Comparison of ENCODE assay signal across 27 cellular contexts in genomic region chr1:227434808-227435207, GRCh38.
"Had no signal": no experiment of that assay in that cellular context is flagged by ENCODE, and none has a peak within 500 bp of the region (broad histone marks: within the 10 kb centered on the region; RNA-seq: fewer than 3 reads in every experiment).

No MANE protein-coding gene starts in this region.

- H3K79me2 ChIP-seq: hepatocyte had no signal

- H3K9me3 ChIP-seq: adrenal gland, ascending aorta, gastrocnemius medialis, right atrium auricular region, stomach, suprapubic skin, tibial nerve had no signal

- H3K4me3 Mint-ChIP-seq: activated naive CD4-positive, alpha-beta T cell treated with anti-CD3 and anti-CD28 coated beads for 36 hours; activated naive CD8-positive, alpha-beta T cell treated with anti-CD3 and anti-CD28 coated beads for 36 hours; naive thymus-derived CD4-positive, alpha-beta T cell; neural crest cell; stimulated activated naive B cell treated with anti-CD40 and anti-IgM and Interleukin-4, amounts not matched to agents 10 μg/mL and 1 μg/mL and 100 μg/mL, for 72 hours had no signal

- H3K36me3 ChIP-seq: adrenal gland, ascending aorta, brain microvascular endothelial cell, gastrocnemius medialis, right atrium auricular region, stomach, suprapubic skin, tibial nerve had no signal

- H3K27me3 ChIP-seq: adrenal gland, ascending aorta, brain microvascular endothelial cell, gastrocnemius medialis, hepatocyte, right atrium auricular region, tibial nerve had no signal

- DNase-seq: activated CD4-positive, alpha-beta T cell treated with anti-CD3 and anti-CD28 coated beads for 4 hours; activated CD4-positive, alpha-beta T cell treated with anti-CD3 and anti-CD28 coated beads, Interleukin-2, amount 50 U/mL, for 4 hours; activated effector memory CD4-positive, alpha-beta T cell treated with anti-CD3 and anti-CD28 coated beads, Interleukin-2, amount 50 U/mL, for 16 hours; activated naive CD4-positive, alpha-beta T cell treated with anti-CD3 and anti-CD28 coated beads for 36 hours; activated naive CD8-positive, alpha-beta T cell treated with anti-CD3 and anti-CD28 coated beads for 36 hours; adrenal gland; brain microvascular endothelial cell; effector CD4-positive, alpha-beta T cell; gastrocnemius medialis; glutamatergic neuron; left colon; midbrain; naive thymus-derived CD4-positive, alpha-beta T cell; occipital lobe; stimulated activated CD4-positive, alpha-beta T cell treated with anti-CD3 and anti-CD28 coated beads, Interleukin-15, amount 100 ng/mL, for 24 hours; stimulated activated CD4-positive, alpha-beta T cell treated with anti-CD3 and anti-CD28 coated beads, Interleukin-2, amount 100 ng/mL, for 24 hours; stimulated activated naive B cell treated with anti-CD40 and anti-IgM and Interleukin-4, amounts not matched to agents 10 μg/mL and 1 μg/mL and 100 μg/mL, for 72 hours; stomach; T-helper 9 cell had no signal

- ATAC-seq: gastrocnemius medialis; left colon; naive thymus-derived CD4-positive, alpha-beta T cell; stimulated activated naive B cell treated with anti-CD40 and anti-IgM and Interleukin-4, amounts not matched to agents 10 μg/mL and 1 μg/mL and 100 μg/mL, for 72 hours had no signal

- H3K27ac Mint-ChIP-seq: activated naive CD4-positive, alpha-beta T cell treated with anti-CD3 and anti-CD28 coated beads for 36 hours; activated naive CD8-positive, alpha-beta T cell treated with anti-CD3 and anti-CD28 coated beads for 36 hours; stimulated activated naive B cell treated with anti-CD40 and anti-IgM and Interleukin-4, amounts not matched to agents 10 μg/mL and 1 μg/mL and 100 μg/mL, for 72 hours had no signal

- H3K27ac ChIP-seq: adrenal gland, ascending aorta, brain microvascular endothelial cell, epithelial cell of prostate, hepatocyte, right atrium auricular region, suprapubic skin, tibial nerve, VCaP had no signal

- H3K9me3 Mint-ChIP-seq: activated naive CD4-positive, alpha-beta T cell treated with anti-CD3 and anti-CD28 coated beads for 36 hours; activated naive CD8-positive, alpha-beta T cell treated with anti-CD3 and anti-CD28 coated beads for 36 hours; naive thymus-derived CD4-positive, alpha-beta T cell; neural crest cell; stimulated activated naive B cell treated with anti-CD40 and anti-IgM and Interleukin-4, amounts not matched to agents 10 μg/mL and 1 μg/mL and 100 μg/mL, for 72 hours had no signal

- H2AFZ ChIP-seq: hepatocyte had no signal

- H3K4me3 ChIP-seq: adrenal gland, ascending aorta, gastrocnemius medialis, hepatocyte, right atrium auricular region, stomach, suprapubic skin, tibial nerve had no signal

- H3K4me2 ChIP-seq: hepatocyte had no signal

- H3K36me3 Mint-ChIP-seq: activated naive CD8-positive, alpha-beta T cell treated with anti-CD3 and anti-CD28 coated beads for 36 hours; naive thymus-derived CD4-positive, alpha-beta T cell; stimulated activated naive B cell treated with anti-CD40 and anti-IgM and Interleukin-4, amounts not matched to agents 10 μg/mL and 1 μg/mL and 100 μg/mL, for 72 hours had no signal
